ENCODE assay signal across 18 cellular contexts in the genomic region with DNA sequence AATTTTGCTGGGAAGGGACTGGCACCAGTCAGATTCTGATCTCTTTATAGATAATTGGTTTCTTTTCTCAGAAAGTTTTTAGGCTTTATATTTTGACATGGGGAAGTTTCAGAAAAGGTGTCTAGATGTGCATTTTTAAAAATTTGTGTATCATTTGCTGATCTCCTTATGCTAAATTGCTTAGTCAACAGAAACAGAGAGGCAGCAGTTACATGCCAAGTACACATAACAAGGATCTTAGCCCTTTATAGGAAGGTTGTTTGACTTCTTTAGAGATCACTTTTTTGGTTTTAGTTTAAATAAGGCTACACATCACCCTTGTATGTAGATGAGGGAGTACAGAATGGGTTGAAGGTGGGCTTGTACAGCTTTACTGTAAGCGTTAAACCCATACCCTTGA. TPM values are rescaled to one million over a fixed set of nuclear protein-coding genes. Genes with fewer than 3 reads are reported as not detected.
A peak's percentile ranks its signal among the peaks of the same experiment; 100 is the strongest.
DNase-seq lines count a peak whose midpoint lies in the region; ATAC-seq, FAIRE-seq and TF ChIP-seq lines count a peak whose summit lies in the region.
"Had no signal": no experiment of that assay in that cellular context is flagged by ENCODE, and none has a peak within 500 bp of the region (broad histone marks: within the 10 kb centered on the region; RNA-seq: fewer than 3 reads in every experiment).

No MANE protein-coding gene starts in this region.

- DNase-seq in T-helper 2 cell treated with Interferon-gamma antibody and Interleukin-4, amounts not matched to agents 5 μg/mL and 100 μg/mL, for 36 hours (ENCODE audit: low spot score) = no peak
- DNase-seq in T-helper 2 cell = no peak
- no peak for DNase-seq in GM23338 (ENCODE audit: low spot score)
- DNase-seq in K562 (ENCODE audit: extremely low read depth in 1 of 4, low spot score in 3 of 4) = no peak
- DNase-seq in mesenchymal stem cell = no peak
- DNase-seq in NCI-H345 treated with DMSO at 0.1 percent for 48 hours (lab: John Stamatoyannopoulos, UW; ENCODE audit: unreplicated experiment) = no peak
- no peak for DNase-seq in occipital lobe (lab: John Stamatoyannopoulos, UW)
- DNase-seq in D341Med (ENCODE audit: low spot score) = no peak
- DNase-seq: CD8-positive, alpha-beta T cell; COR-L47 had no signal

- no peak overlapping the region for H2AK5ac ChIP-seq in mesenchymal stem cell (ENCODE audit: low read length, severe bottlenecking)

- peaks cover 46% of the 10 kb centered on the region for H3K4me1 Mint-ChIP-seq in T-helper 2 cell treated with Interferon-gamma antibody and Interleukin-4, amounts not matched to agents 5 μg/mL and 100 μg/mL, for 36 hours (ENCODE audit: low read depth)
- H3K4me1 Mint-ChIP-seq in GM23338 = peaks cover 27% of the 10 kb centered on the region

- no peak for TF ChIP-seq RAD21 in K562 (CRISPR knock-in tag; conservative IDR thresholded peaks at IDR 0.05 in 1 of 2, IDR thresholded peaks at IDR 0.05 in 1 of 2)

- no peak for ATAC-seq in GM23338
- ATAC-seq in K562 = no peak
- ATAC-seq: CD8-positive, alpha-beta T cell had no signal

- H3K27ac ChIP-seq in GM23338 (ENCODE audit: low read depth) (no peak overlapping the region), K562 (ENCODE audit: extremely low read depth, low read depth, low read length) (no peak overlapping the region), mesenchymal stem cell (ENCODE audit: low read length, poor library complexity, severe bottlenecking) (no peak overlapping the region)
- H3K27ac ChIP-seq: 22Rv1, BLaER1 had no signal

- H4K8ac ChIP-seq in mesenchymal stem cell (ENCODE audit: low read length) = no peak overlapping the region

- no peaks in the 10 kb centered on the region for H3K9me1 ChIP-seq in K562 (ENCODE audit: control insufficient read depth, insufficient read depth, low read length)

- WGBS in K562 (ENCODE audit: insufficient coverage, low coverage, missing lambda C conversion rate) = 88% methylated on average over 1 of the region's 1 CpG
- 100% methylated on average over 1 of the region's 1 CpG for WGBS in mesenchymal stem cell

- H2BK120ac ChIP-seq in mesenchymal stem cell (ENCODE audit: low read depth, low read length) = no peak overlapping the region

- peaks cover 4% of the 10 kb centered on the region for H3K27me3 Mint-ChIP-seq in T-helper 2 cell treated with Interferon-gamma antibody and Interleukin-4, amounts not matched to agents 5 μg/mL and 100 μg/mL, for 36 hours (ENCODE audit: low read depth)
- H3K27me3 Mint-ChIP-seq in GM23338 (ENCODE audit: insufficient read depth, low read depth, poor library complexity) = no peaks in the 10 kb centered on the region

- H3K9me3 ChIP-seq in K562 (replicated peaks; ENCODE audit: control insufficient read depth, insufficient read depth, low read depth, low read length) = no peaks in the 10 kb centered on the region
- H3K9me3 ChIP-seq in mesenchymal stem cell (ENCODE audit: control insufficient read depth, low read length) = no peaks in the 10 kb centered on the region
- H3K9me3 ChIP-seq: BLaER1, HAP-1 had no signal

- H3F3A ChIP-seq in GM23338 (replicated peaks; ENCODE audit: low read depth) = no peaks in the 10 kb centered on the region

- CTCF ChIA-PET in K562 (lab: Yijun Ruan, JAX; ENCODE audit: low intra/inter-chr PET ratio) = no interaction called here

- no peak overlapping the region for H4K91ac ChIP-seq in mesenchymal stem cell (ENCODE audit: low read length)

- TF ChIP-seq CTCF in GM23338 (conservative IDR thresholded peaks at IDR 0.05; ENCODE audit: low read depth in 2 of 2) (no peak), K562 (IDR thresholded peaks at IDR 0.05 in 2 of 3, conservative IDR thresholded peaks at IDR 0.05 in 1 of 3; ENCODE audit: insufficient read depth in 2 of 3, low read depth in 1 of 3, low read length in 3 of 3) (no peak)

- no peak for TF ChIP-seq EP300 in K562 (IDR thresholded peaks at IDR 0.05; ENCODE audit: low read length)

- intact Hi-C loops in K562 (cut with micrococcal nuclease) = no loop called here

- FAIRE-seq in K562 (lab: Jason Lieb, UNC) = no peak
- FAIRE-seq: D721Med, G401.6, GM12891, GM19239 had no signal

- H3K27ac Mint-ChIP-seq in T-helper 2 cell treated with Interferon-gamma antibody and Interleukin-4, amounts not matched to agents 5 μg/mL and 100 μg/mL, for 36 hours = peak overlapping the region; percentile 2
- H3K27ac Mint-ChIP-seq in GM23338 = no peak overlapping the region
- H3K27ac Mint-ChIP-seq: CD14-positive monocyte; CD8-positive, alpha-beta T cell had no signal

- POLR2A ChIA-PET in K562 (lab: Yijun Ruan, JAX) = no interaction called here

- no peaks in the 10 kb centered on the region for H3K79me2 ChIP-seq in GM23338 (replicated peaks; ENCODE audit: insufficient read depth)
- H3K79me2 ChIP-seq in K562 (ENCODE audit: control insufficient read depth, insufficient read depth, low read length) = no peaks in the 10 kb centered on the region

- no peaks in the 10 kb centered on the region for H3K36me3 ChIP-seq in GM23338 (ENCODE audit: insufficient read depth)
- no peaks in the 10 kb centered on the region for H3K36me3 ChIP-seq in K562 (ENCODE audit: control insufficient read depth, insufficient read depth, low read length)
- no peaks in the 10 kb centered on the region for H3K36me3 ChIP-seq in mesenchymal stem cell (ENCODE audit: control insufficient read depth in 1 of 2, insufficient read depth in 2 of 2, low read depth in 1 of 2, low read length in 2 of 2)
- H3K36me3 ChIP-seq: BLaER1, HAP-1 had no signal

- H2BK12ac ChIP-seq in mesenchymal stem cell (ENCODE audit: low read length in 2 of 2) = no peak overlapping the region

- H3K79me1 ChIP-seq in mesenchymal stem cell (replicated peaks; ENCODE audit: low read length, poor library complexity, severe bottlenecking) = no peaks in the 10 kb centered on the region

- no peak overlapping the region for H2BK15ac ChIP-seq in mesenchymal stem cell (ENCODE audit: low read depth, poor library complexity, severe bottlenecking)

- in situ Hi-C loops in K562 (cut with MboI) = no loop called here

- no peak overlapping the region for H3K18ac ChIP-seq in mesenchymal stem cell (ENCODE audit: low read depth in 1 of 2, low read length in 2 of 2)

- peak overlapping the region; percentile 0 for H3K4me3 Mint-ChIP-seq in T-helper 2 cell treated with Interferon-gamma antibody and Interleukin-4, amounts not matched to agents 5 μg/mL and 100 μg/mL, for 36 hours
- no peak overlapping the region for H3K4me3 Mint-ChIP-seq in GM23338
- H3K4me3 Mint-ChIP-seq: CD14-positive monocyte; CD8-positive, alpha-beta T cell had no signal

- H3K14ac ChIP-seq in mesenchymal stem cell (ENCODE audit: low read length in 2 of 2) = no peak overlapping the region

- H3K9me2 ChIP-seq in GM23338 (ENCODE audit: insufficient read depth) = no peaks in the 10 kb centered on the region

- no peaks in the 10 kb centered on the region for H4K20me1 ChIP-seq in GM23338 (replicated peaks; ENCODE audit: insufficient read depth)
- H4K20me1 ChIP-seq in K562 (replicated peaks; ENCODE audit: control insufficient read depth, insufficient read depth, low read length) = no peaks in the 10 kb centered on the region
- H4K20me1 ChIP-seq: BLaER1 had no signal

- H3K27me3 ChIP-seq in GM23338 (ENCODE audit: insufficient read depth) = no peaks in the 10 kb centered on the region
- H3K27me3 ChIP-seq in K562 (ENCODE audit: control insufficient read depth in 2 of 2, insufficient read depth in 2 of 2, low read length in 2 of 2) = no peaks in the 10 kb centered on the region
- H3K27me3 ChIP-seq in mesenchymal stem cell (ENCODE audit: control insufficient read depth in 1 of 2, insufficient read depth in 1 of 2, low read length in 2 of 2) = no peaks in the 10 kb centered on the region
- H3K27me3 ChIP-seq: BLaER1 had no signal

- H2AFZ ChIP-seq in GM23338 (peak overlapping the region; percentile 19; the same call in 1 of the 2 replicates), K562 (ENCODE audit: low read depth, low read length) (no peak overlapping the region), mesenchymal stem cell (ENCODE audit: low read depth, low read length) (no peak overlapping the region)

- H3K4me3 ChIP-seq in GM23338 (no peak overlapping the region), K562 (no peak overlapping the region), mesenchymal stem cell (ENCODE audit: insufficient read depth in 1 of 2, low read depth in 1 of 2, low read length in 2 of 2) (no peak overlapping the region)
- H3K4me3 ChIP-seq: BLaER1, HAP-1 had no signal

- H3K23ac ChIP-seq in mesenchymal stem cell (ENCODE audit: low read length in 2 of 2) = no peak overlapping the region

- no peak overlapping the region for H3K4me2 ChIP-seq in GM23338
- H3K4me2 ChIP-seq in K562 (ENCODE audit: insufficient read depth, low read length) = no peak overlapping the region
- H3K4me2 ChIP-seq in mesenchymal stem cell (ENCODE audit: low read length, poor library complexity, severe bottlenecking) = no peak overlapping the region
- H3K4me2 ChIP-seq: BLaER1 had no signal

- H3K9me3 Mint-ChIP-seq in T-helper 2 cell treated with Interferon-gamma antibody and Interleukin-4, amounts not matched to agents 5 μg/mL and 100 μg/mL, for 36 hours = peaks cover 14% of the 10 kb centered on the region
- no peaks in the 10 kb centered on the region for H3K9me3 Mint-ChIP-seq in GM23338

- no peak overlapping the region for H3K4ac ChIP-seq in mesenchymal stem cell (ENCODE audit: low read depth in 1 of 2, low read length in 2 of 2)

- H3K9ac ChIP-seq in K562 (ENCODE audit: insufficient read depth in 1 of 2, low read depth in 2 of 2, low read length in 2 of 2) (no peak overlapping the region), mesenchymal stem cell (ENCODE audit: low read length) (peak overlapping the region; percentile 40)
- H3K9ac ChIP-seq: BLaER1 had no signal

- no peak for TF ChIP-seq POLR2A in K562 (conservative IDR thresholded peaks at IDR 0.05)

- peaks cover 14% of the 10 kb centered on the region; the same call in 1 of the 2 replicates for H3K4me1 ChIP-seq in GM23338 (ENCODE audit: insufficient read depth)
- H3K4me1 ChIP-seq in K562 (replicated peaks in 1 of 2; ENCODE audit: control insufficient read depth in 2 of 2, insufficient read depth in 2 of 2, low read length in 2 of 2) = 0 out of 5 replicates have a peak, but pooled peaks cover 0 to 7% of the 10 kb centered on the region in 2 experiments
- no peaks in the 10 kb centered on the region for H3K4me1 ChIP-seq in mesenchymal stem cell (ENCODE audit: control insufficient read depth, insufficient read depth, low read depth, low read length)
- H3K4me1 ChIP-seq: HAP-1 had no signal

- H3K36me3 Mint-ChIP-seq in T-helper 2 cell treated with Interferon-gamma antibody and Interleukin-4, amounts not matched to agents 5 μg/mL and 100 μg/mL, for 36 hours (ENCODE audit: low read depth) = peaks cover 17% of the 10 kb centered on the region
- H3K36me3 Mint-ChIP-seq in GM23338 (ENCODE audit: low read depth) = no peaks in the 10 kb centered on the region

- BruUV-seq in K562 (replicated peaks; lab: Mats Ljungman, UMichigan) = no TSS peak

- no peak overlapping the region for H2BK5ac ChIP-seq in mesenchymal stem cell (ENCODE audit: low read depth, low read length, poor library complexity, severe bottlenecking)

RNA-seq across cellular contexts. Expression of a gene that starts 53.5 kb away (rescaled TPM):
- total RNA-seq in GM23338 (2014; rRNA removed; shearing (Covaris generic)) = 21.2 and 24.0 TPM in 2 replicates
- polyA plus RNA-seq in GM23338 (2016; fragmentation: Nextera tagmentation; extraction: Ambion mirVana) (21.8 and 22.5 TPM in 2 replicates), K562 (2011; rRNA removed) (11.3 and 13.9 TPM in 2 replicates), K562 (2014; fragmentation: Illumina TruSeq; extraction: Trizol) (9.4 and 9.8 TPM in 2 replicates), K562 (2014; fragmentation: Nextera tagmentation; extraction: Ambion mirVana) (10 to 100 TPM; 14.1 to 31.2 TPM), K562 (2014; rRNA removed) (12.3 and 12.9 TPM in 2 replicates)
- 16.2 and 18.9 TPM in 2 replicates for total RNA-seq in K562 (2011; cell fraction: chromatin; rRNA removed; ENCODE audit: low replicate concordance)
- total RNA-seq in K562 (2011; cell fraction: nucleolus; rRNA removed) = 17.4 and 18.3 TPM in 2 replicates
- total RNA-seq in K562 (2011; cell fraction: nucleoplasm; rRNA removed) = 24.3 and 34.3 TPM in 2 replicates
- total RNA-seq in K562 (2014; rRNA removed) (24.1 and 26.0 TPM in 2 replicates), K562 (2014; rRNA removed; fragmentation: Illumina TruSeq; extraction: Trizol) (15.8 and 18.9 TPM in 2 replicates), K562 (2015; rRNA removed; fragmentation: Illumina TruSeq; extraction: Trizol) (17.2 and 17.6 TPM in 2 replicates), K562 (2021) (27.9 and 30.0 TPM in 2 replicates), occipital lobe (50.2 TPM)
- 14.5 and 18.0 TPM in 2 replicates for polyA plus RNA-seq in K562 (2011; cell fraction: cytosol; rRNA removed)
- 9.8 and 12.2 TPM in 2 replicates for polyA plus RNA-seq in K562 (2011; cell fraction: nucleus; rRNA removed)
- 9.2 and 15.0 TPM in 2 replicates for polyA plus RNA-seq in K562 (2012)
- 25.3 and 30.5 TPM in 2 replicates for polyA minus RNA-seq in K562 (2011; rRNA and poly(A)+ RNA removed)
- polyA minus RNA-seq in K562 (2011; cell fraction: cytosol; rRNA and poly(A)+ RNA removed) = 33.8 and 35.9 TPM in 2 replicates
- 19.1 and 28.9 TPM in 2 replicates for polyA minus RNA-seq in K562 (2011; cell fraction: nucleus; rRNA and poly(A)+ RNA removed)
- polyA plus RNA-seq in mesenchymal stem cell (2013, experiment 1 of 2) = 9.5 TPM
- polyA plus RNA-seq in mesenchymal stem cell (2013, experiment 2 of 2) = 10.1 TPM
